ENCODE assay signal across 20 cellular contexts in genomic region chr1:174266476-174266875, GRCh38.
"Had no signal": no experiment of that assay in that cellular context is flagged by ENCODE, and none has a peak within 500 bp of the region (broad histone marks: within the 10 kb centered on the region; RNA-seq: fewer than 3 reads in every experiment).

No MANE protein-coding gene starts in this region.

- H3K4me3 ChIP-seq: ascending aorta, mucosa of descending colon, neural progenitor cell, prostate gland, right atrium auricular region, tibial nerve had no signal

- H3K9me3 ChIP-seq: ascending aorta, mucosa of descending colon, prostate gland, right atrium auricular region, tibial nerve had no signal

- H3K27ac ChIP-seq: ascending aorta, neural progenitor cell, prostate gland, tibial nerve had no signal

- ATAC-seq: activated CD8-positive, alpha-beta memory T cell treated with anti-CD3 and anti-CD28 coated beads, Interleukin-2, amount 10 ng/mL, durations not matched to agents 7 days and 5 days; activated naive CD8-positive, alpha-beta T cell treated with anti-CD3 and anti-CD28 coated beads, Interleukin-2, amount 50 U/mL, for 24 hours; activated T-helper 17 cell treated with anti-CD3 and anti-CD28 coated beads, Interleukin-2, amount 50 U/mL, for 72 hours had no signal

- H3K4me2 ChIP-seq: neural progenitor cell had no signal

- DNase-seq: activated B cell treated with CpG ODN at 0.5 μM for 24 hours; activated CD4-positive, alpha-beta memory T cell treated with anti-CD3 and anti-CD28 coated beads, Interleukin-2, amount 10 ng/mL, durations not matched to agents 7 days and 5 days; activated CD4-positive, alpha-beta T cell treated with anti-CD3 and anti-CD28 coated beads for 4 hours; activated CD8-positive, alpha-beta memory T cell treated with anti-CD3 and anti-CD28 coated beads, Interleukin-2, amount 10 ng/mL, durations not matched to agents 7 days and 5 days; activated naive CD4-positive, alpha-beta T cell treated with anti-CD3 and anti-CD28 coated beads, Interleukin-2, amount 10 ng/mL, durations not matched to agents 7 days and 5 days; activated naive CD8-positive, alpha-beta T cell treated with anti-CD3 and anti-CD28 coated beads, Interleukin-2, amount 50 U/mL, for 24 hours; cortex of kidney; left cardiac atrium; mesenchymal stem cell; mucosa of descending colon; naive B cell; stimulated activated CD4-positive, alpha-beta T cell treated with anti-CD3 and anti-CD28 coated beads, Interleukin-2, amount 100 ng/mL, for 24 hours; stimulated activated naive CD4-positive, alpha-beta T cell treated with Interleukin-2 at 50 U/mL for 16 hours; substantia nigra had no signal

- H3K9ac ChIP-seq: neural progenitor cell had no signal

- H3K27me3 ChIP-seq: ascending aorta, neural progenitor cell, right atrium auricular region, tibial nerve had no signal

- H3K36me3 ChIP-seq: ascending aorta, neural progenitor cell, prostate gland, right atrium auricular region, tibial nerve had no signal

- H2AFZ ChIP-seq: neural progenitor cell had no signal
